ENCODE assay signal across 32 cellular contexts in the genomic region with DNA sequence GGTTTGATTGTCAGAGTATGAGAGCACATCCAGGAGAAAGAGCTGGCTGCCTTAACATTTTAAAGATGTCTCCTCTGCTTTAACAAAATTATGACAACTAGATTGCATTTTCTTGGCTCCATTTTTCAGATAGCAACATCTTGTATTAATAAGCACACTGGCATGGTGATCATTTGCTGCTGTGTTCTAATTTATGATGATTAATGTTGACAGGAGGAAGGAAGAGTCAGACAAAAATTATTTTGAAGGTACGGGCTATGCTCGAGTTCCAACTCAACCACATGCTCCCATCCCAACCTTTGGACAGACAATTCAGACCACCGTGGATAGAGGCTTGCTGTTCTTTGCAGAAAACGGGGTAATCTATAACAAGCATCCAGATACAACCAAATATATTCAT.
"Had no signal": no experiment of that assay in that cellular context is flagged by ENCODE, and none has a peak within 500 bp of the region (broad histone marks: within the 10 kb centered on the region; RNA-seq: fewer than 3 reads in every experiment).

No MANE protein-coding gene starts in this region.

- H3K27ac ChIP-seq: ascending aorta, cardiac muscle cell, SJCRH30, SK-N-MC, VCaP had no signal

- H3K4me3 ChIP-seq: ascending aorta, cardiac muscle cell, SJCRH30, SK-N-MC had no signal

- H3K4me1 ChIP-seq: ascending aorta, SJCRH30 had no signal

- ATAC-seq: activated T-cell treated with anti-CD3 and anti-CD28 coated beads, Interleukin-2, amount 50 U/mL, for 72 hours; activated T-helper 17 cell treated with anti-CD3 and anti-CD28 coated beads, Interleukin-2, amount 50 U/mL, for 72 hours; Panc1 had no signal

- H3K9me3 ChIP-seq: ascending aorta, SJCRH30 had no signal

- H3K36me3 ChIP-seq: ascending aorta, cardiac muscle cell, SJCRH30 had no signal

- H3K27me3 ChIP-seq: ascending aorta, cardiac muscle cell, SJCRH30 had no signal

- DNase-seq: activated B cell treated with CpG ODN at 0.5 μM for 24 hours; activated CD4-positive, alpha-beta memory T cell treated with anti-CD3 and anti-CD28 coated beads for 36 hours; activated CD4-positive, alpha-beta T cell treated with anti-CD3 and anti-CD28 coated beads for 4 hours; activated CD4-positive, alpha-beta T cell treated with anti-CD3 and anti-CD28 coated beads, Interleukin-2, amount 50 U/mL, for 1 hour; activated CD4-positive, CD25-positive, alpha-beta regulatory T cell treated with anti-CD3 and anti-CD28 coated beads, Interleukin-2, amount 50 U/mL, for 72 hours; activated CD8-positive, alpha-beta memory T cell treated with anti-CD3 and anti-CD28 coated beads, Interleukin-2, amount 50 U/mL, for 4 hours; activated effector memory CD4-positive, alpha-beta T cell treated with anti-CD3 and anti-CD28 coated beads, Interleukin-2, amount 50 U/mL, for 16 hours; activated naive CD4-positive, alpha-beta T cell; activated naive CD4-positive, alpha-beta T cell treated with anti-CD3 and anti-CD28 coated beads, Interleukin-2, amount 50 U/mL, for 16 hours; activated naive CD8-positive, alpha-beta T cell treated with anti-CD3 and anti-CD28 coated beads for 36 hours; activated T-cell treated with anti-CD3 and anti-CD28 coated beads, Interleukin-2, amount 50 U/mL, for 72 hours; amygdala; MM.1S; MV-4-11; NCI-H1092; NCI-H1436 treated with DMSO at 0.1 percent for 48 hours; NCI-H1694 treated with DMSO at 0.1 percent for 48 hours; NCI-H2029; NCI-H345; NCI-H524 treated with DMSO at 0.1 percent for 48 hours; SHP77; SJCRH30; SW 1271; T-helper 1 cell; T-helper 2 cell; T-helper 9 cell had no signal
